ENCODE assay signal across 28 cellular contexts in the genomic region with DNA sequence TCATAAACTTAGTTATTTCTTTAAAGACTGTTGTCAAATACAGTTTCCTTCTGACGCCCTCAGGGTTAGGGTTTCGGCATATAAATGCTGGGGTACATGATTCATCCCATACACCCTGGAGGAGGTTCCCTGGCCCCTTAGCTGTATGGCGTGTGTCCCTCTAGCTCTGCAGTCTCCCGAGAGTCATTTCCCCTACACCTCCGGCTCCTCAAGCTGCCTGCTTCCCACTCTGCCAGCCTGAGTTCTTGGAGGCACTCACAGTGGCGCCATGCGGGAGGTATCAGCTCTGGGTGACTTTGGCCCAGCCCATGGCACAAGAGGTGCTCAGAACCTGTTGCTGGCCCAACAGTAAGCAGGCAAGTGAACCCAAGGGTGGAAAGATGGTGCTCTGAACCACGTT.
"Had no signal": no experiment of that assay in that cellular context is flagged by ENCODE, and none has a peak within 500 bp of the region (broad histone marks: within the 10 kb centered on the region; RNA-seq: fewer than 3 reads in every experiment).

No MANE protein-coding gene starts in this region.

- H3K27ac Mint-ChIP-seq: activated CD8-positive, alpha-beta T cell treated with anti-CD3 and anti-CD28 coated beads, Interleukin-2, amount 10 ng/mL, durations not matched to agents 7 days and 5 days; activated T-cell treated with anti-CD3 and anti-CD28 coated beads, Interleukin-2, amount 50 U/mL, for 72 hours; activated T-helper 17 cell treated with anti-CD3 and anti-CD28 coated beads, Interleukin-2, amount 50 U/mL, for 72 hours; brain had no signal

- H3K27ac ChIP-seq: adrenal gland, SJCRH30, SK-N-MC, WERI-Rb-1 had no signal

- H3K36me3 Mint-ChIP-seq: activated naive CD4-positive, alpha-beta T cell treated with anti-CD3 and anti-CD28 coated beads, Interleukin-2, amount 50 U/mL, for 72 hours; brain had no signal

- H3K27me3 Mint-ChIP-seq: activated CD4-positive, alpha-beta T cell treated with anti-CD3 and anti-CD28 coated beads, Interleukin-2, amount 10 ng/mL, durations not matched to agents 7 days and 5 days; activated T-helper 17 cell treated with anti-CD3 and anti-CD28 coated beads, Interleukin-2, amount 50 U/mL, for 72 hours had no signal

- H3K9me3 ChIP-seq: adrenal gland, SJCRH30 had no signal

- H3K4me1 Mint-ChIP-seq: brain had no signal

- H3K36me3 ChIP-seq: adrenal gland, SJCRH30, WERI-Rb-1 had no signal

- H3K4me1 ChIP-seq: adrenal gland, SJCRH30 had no signal

- H3K9me3 Mint-ChIP-seq: activated CD4-positive, alpha-beta T cell treated with anti-CD3 and anti-CD28 coated beads, Interleukin-2, amount 10 ng/mL, durations not matched to agents 7 days and 5 days; activated naive CD4-positive, alpha-beta T cell treated with anti-CD3 and anti-CD28 coated beads, Interleukin-2, amount 50 U/mL, for 72 hours; activated T-cell treated with anti-CD3 and anti-CD28 coated beads, Interleukin-2, amount 50 U/mL, for 72 hours; activated T-helper 17 cell treated with anti-CD3 and anti-CD28 coated beads, Interleukin-2, amount 50 U/mL, for 72 hours had no signal

- H3K27me3 ChIP-seq: adrenal gland, SJCRH30 had no signal

- H3K4me3 Mint-ChIP-seq: activated CD4-positive, alpha-beta T cell treated with anti-CD3 and anti-CD28 coated beads, Interleukin-2, amount 10 ng/mL, durations not matched to agents 7 days and 5 days; activated CD8-positive, alpha-beta T cell treated with anti-CD3 and anti-CD28 coated beads, Interleukin-2, amount 10 ng/mL, durations not matched to agents 7 days and 5 days; activated T-cell treated with anti-CD3 and anti-CD28 coated beads, Interleukin-2, amount 50 U/mL, for 72 hours; activated T-helper 17 cell treated with anti-CD3 and anti-CD28 coated beads, Interleukin-2, amount 50 U/mL, for 72 hours; brain had no signal

- H3K4me3 ChIP-seq: adrenal gland, SJCRH30, SK-N-MC had no signal

- DNase-seq: activated CD4-positive, alpha-beta T cell treated with anti-CD3 and anti-CD28 coated beads, Interleukin-2, amount 10 ng/mL, durations not matched to agents 7 days and 5 days; activated CD4-positive, alpha-beta T cell treated with anti-CD3 and anti-CD28 coated beads, Interleukin-2, amount 50 U/mL, for 48 hours; activated CD4-positive, CD25-positive, alpha-beta regulatory T cell; activated CD8-positive, alpha-beta memory T cell treated with anti-CD3 and anti-CD28 coated beads, Interleukin-2, amount 50 U/mL, for 48 hours; activated CD8-positive, alpha-beta T cell treated with anti-CD3 and anti-CD28 coated beads, Interleukin-2, amount 10 ng/mL, durations not matched to agents 7 days and 5 days; activated effector memory CD4-positive, alpha-beta T cell treated with anti-CD3 and anti-CD28 coated beads, Interleukin-2, amount 50 U/mL, for 16 hours; activated naive CD4-positive, alpha-beta T cell; activated T-cell treated with anti-CD3 and anti-CD28 coated beads, Interleukin-2, amount 50 U/mL, for 72 hours; anterior cingulate cortex; caudate nucleus; Karpas-422; KBM-7; NCI-H1105; NCI-H1417 treated with DMSO at 0.1 percent for 48 hours; NCI-H187 treated with DMSO at 0.1 percent for 48 hours; NCI-H2081; NCI-H2171 treated with DMSO at 0.1 percent for 48 hours; NCI-H345; NCI-H524 treated with DMSO at 0.1 percent for 48 hours; SHP77; SJCRH30; T1000; WERI-Rb-1 had no signal
